13 cellular contexts compared by ENCODE assay signal in the genomic region with DNA sequence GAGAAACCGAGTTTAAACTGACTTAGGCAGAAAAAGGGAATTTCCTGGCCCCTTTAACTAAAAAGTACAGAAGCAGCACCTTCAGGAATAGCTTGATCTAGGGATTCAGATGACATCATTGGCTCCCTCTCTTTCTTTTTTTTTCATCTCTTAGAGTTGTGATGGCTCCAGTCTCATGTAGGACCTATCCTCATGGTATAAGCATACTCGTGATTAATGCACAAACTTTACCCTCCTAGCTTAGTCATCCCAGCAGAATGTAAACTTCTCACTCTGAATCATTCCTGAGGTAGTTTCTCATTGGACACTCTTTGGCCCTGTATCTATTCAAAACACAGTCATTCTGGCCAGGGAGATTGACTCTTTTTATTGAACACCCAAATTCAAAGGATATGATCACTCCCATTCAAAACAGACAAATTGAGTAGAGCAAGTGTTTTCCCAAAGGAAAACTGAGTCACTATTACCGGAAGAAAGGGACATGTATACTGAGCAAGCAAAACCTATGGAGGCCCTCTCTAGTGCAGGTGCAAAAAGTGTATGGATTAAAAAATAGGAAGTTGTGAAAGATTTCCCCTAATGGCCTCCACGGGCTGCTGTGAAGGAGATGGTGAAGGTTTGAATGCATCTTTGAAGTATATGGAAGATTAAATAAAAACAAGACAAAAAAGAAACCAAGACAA. TPM values are rescaled to one million over a fixed set of nuclear protein-coding genes. Genes with fewer than 3 reads are reported as not detected.
DNase-seq lines count a peak whose midpoint lies in the region; ATAC-seq and TF ChIP-seq lines count a peak whose summit lies in the region.
"Had no signal": no experiment of that assay in that cellular context is flagged by ENCODE, and none has a peak within 500 bp of the region (broad histone marks: within the 10 kb centered on the region; RNA-seq: fewer than 3 reads in every experiment).

No MANE protein-coding gene starts in this region.

- peaks cover 14% of the 10 kb centered on the region for H3K4me1 Mint-ChIP-seq in activated T-cell treated with anti-CD3 and anti-CD28 coated beads, Interleukin-2, amount 50 U/mL, for 72 hours (ENCODE audit: low read depth)
- H3K4me1 Mint-ChIP-seq in activated T-helper 2 cell treated with anti-CD3 and anti-CD28 coated beads, Interferon-gamma antibody, Interleukin-2, Interleukin-4, amounts not matched to agents 10 μg/mL and 5 μg/mL and 100 μg/mL, durations not matched to agents 14 hours and 24 hours and 36 hours (ENCODE audit: low read depth) = peaks cover 2% of the 10 kb centered on the region
- H3K4me1 Mint-ChIP-seq: activated CD4-positive, alpha-beta T cell treated with anti-CD3 and anti-CD28 coated beads, Interleukin-2, amount 10 ng/mL, durations not matched to agents 24 days and 14 days; stimulated activated naive B cell treated with anti-CD40 and anti-IgM and Interleukin-4, amounts not matched to agents 10 μg/mL and 1 μg/mL and 100 μg/mL, for 72 hours had no signal

- H3K4me1 ChIP-seq in Panc1 (ENCODE audit: control insufficient read depth, insufficient read depth, low read length) = 0 out of 2 replicates have a peak, but pooled peaks cover 3% of the 10 kb centered on the region

- no peaks in the 10 kb centered on the region for H3K27me3 ChIP-seq in Panc1 (ENCODE audit: control insufficient read depth, insufficient read depth, low read length)

- CTCF ChIA-PET in Panc1 (lab: Charles Lee) = no interaction called here

- no TSS peak for BruUV-seq in Panc1 (replicated peaks; lab: Mats Ljungman, UMichigan)

- ATAC-seq in activated T-cell treated with anti-CD3 and anti-CD28 coated beads, Interleukin-2, amount 50 U/mL, for 72 hours (replicated peaks in 1 of 2) = peak; percentile 98 to 99
- peak; percentile 96 for ATAC-seq in Panc1
- peak; percentile 87 for ATAC-seq in stimulated activated naive CD8-positive, alpha-beta T cell treated with anti-CD3 and anti-CD28 coated beads, Interleukin-15, Interleukin-2, amounts not matched to agents 100 U/mL and 50 U/mL, for 24 hours
- ATAC-seq: Right ventricle myocardium inferior had no signal

- 71 to 77% methylated on average over 4 of the region's 4 CpGs for WGBS in lower leg skin, 2 donors

- H3K4me3 Mint-ChIP-seq in activated T-cell treated with anti-CD3 and anti-CD28 coated beads, Interleukin-2, amount 50 U/mL, for 72 hours = peak overlapping the region in 1 of 2 donors; percentile 9
- H3K4me3 Mint-ChIP-seq in activated T-helper 2 cell treated with anti-CD3 and anti-CD28 coated beads, Interferon-gamma antibody, Interleukin-2, Interleukin-4, amounts not matched to agents 10 μg/mL and 5 μg/mL and 100 μg/mL, durations not matched to agents 14 hours and 24 hours and 36 hours (ENCODE audit: low read depth) = no peak overlapping the region
- H3K4me3 Mint-ChIP-seq: activated CD4-positive, alpha-beta T cell treated with anti-CD3 and anti-CD28 coated beads, Interleukin-2, amount 10 ng/mL, durations not matched to agents 24 days and 14 days; stimulated activated naive B cell treated with anti-CD40 and anti-IgM and Interleukin-4, amounts not matched to agents 10 μg/mL and 1 μg/mL and 100 μg/mL, for 72 hours had no signal

- no peak for DNase-seq in activated T-cell treated with anti-CD3 and anti-CD28 coated beads, Interleukin-2, amount 50 U/mL, for 72 hours
- no peak for DNase-seq in activated T-cell treated with anti-CD3 and anti-CD28 coated beads, Interleukin-2, amount 50 U/mL, for 1 hour
- DNase-seq in Panc1 (ENCODE audit: low read depth, low spot score) (peak; percentile 32), epithelial cell of prostate (ENCODE audit: low read depth, low spot score) (peak; percentile 87), NCI-H2107 treated with DMSO at 0.1 percent for 48 hours (lab: John Stamatoyannopoulos, UW; ENCODE audit: unreplicated experiment) (no peak), lower leg skin (ENCODE audit: low spot score in 2 of 2) (no peak)
- no peak for DNase-seq in stimulated activated naive CD8-positive, alpha-beta T cell treated with anti-CD3 and anti-CD28 coated beads, Interleukin-15, Interleukin-2, amounts not matched to agents 100 U/mL and 50 U/mL, for 24 hours
- no peak for DNase-seq in activated T-helper 2 cell treated with anti-CD3 and anti-CD28 coated beads, Interferon-gamma antibody, Interleukin-2, Interleukin-4, amounts not matched to agents 10 μg/mL and 5 μg/mL and 100 μg/mL, durations not matched to agents 14 hours and 24 hours and 36 hours (ENCODE audit: low spot score)
- DNase-seq: activated CD4-positive, alpha-beta T cell treated with anti-CD3 and anti-CD28 coated beads, Interleukin-2, amount 10 ng/mL, durations not matched to agents 24 days and 14 days; head of caudate nucleus; NCI-H187 treated with DMSO at 0.1 percent for 48 hours; stimulated activated naive B cell treated with anti-CD40 and anti-IgM and Interleukin-4, amounts not matched to agents 10 μg/mL and 1 μg/mL and 100 μg/mL, for 72 hours had no signal

- POLR2A ChIA-PET in Panc1 (lab: Charles Lee) = no interaction called here

- no peak for TF ChIP-seq CTCF in Panc1 (IDR thresholded peaks at IDR 0.05)
- TF ChIP-seq CTCF in lower leg skin (IDR thresholded peaks at IDR 0.05) = no peak

- peaks cover 3% of the 10 kb centered on the region in 2 donors for H3K9me3 Mint-ChIP-seq in activated T-cell treated with anti-CD3 and anti-CD28 coated beads, Interleukin-2, amount 50 U/mL, for 72 hours
- H3K9me3 Mint-ChIP-seq in activated T-helper 2 cell treated with anti-CD3 and anti-CD28 coated beads, Interferon-gamma antibody, Interleukin-2, Interleukin-4, amounts not matched to agents 10 μg/mL and 5 μg/mL and 100 μg/mL, durations not matched to agents 14 hours and 24 hours and 36 hours = peaks cover 4% of the 10 kb centered on the region
- H3K9me3 Mint-ChIP-seq: activated CD4-positive, alpha-beta T cell treated with anti-CD3 and anti-CD28 coated beads, Interleukin-2, amount 10 ng/mL, durations not matched to agents 24 days and 14 days had no signal

- H3K36me3 ChIP-seq in Panc1 (ENCODE audit: control insufficient read depth, insufficient read depth, low read length) = no peaks in the 10 kb centered on the region

- H3K4me3 ChIP-seq in Panc1 (ENCODE audit: low read depth in 2 of 2, low read length in 2 of 2) (no peak overlapping the region), lower leg skin (ENCODE audit: low read depth, poor library complexity, severe bottlenecking) (no peak overlapping the region)

- H3K27ac ChIP-seq in Panc1 (ENCODE audit: low read length) (no peak overlapping the region), epithelial cell of prostate (peak overlapping the region; percentile 36)

- in situ Hi-C loops in Panc1 (cut with HindIII; ENCODE audit: low pct_unique_long_range_greater_than_20kb, low sequenced_read_pairs) = no loop called here

- no peak for TF ChIP-seq POLR2A in lower leg skin (IDR thresholded peaks at IDR 0.05)

- peaks cover 16% of the 10 kb centered on the region for H3K27me3 Mint-ChIP-seq in activated T-cell treated with anti-CD3 and anti-CD28 coated beads, Interleukin-2, amount 50 U/mL, for 72 hours (ENCODE audit: low read depth)
- H3K27me3 Mint-ChIP-seq in activated T-helper 2 cell treated with anti-CD3 and anti-CD28 coated beads, Interferon-gamma antibody, Interleukin-2, Interleukin-4, amounts not matched to agents 10 μg/mL and 5 μg/mL and 100 μg/mL, durations not matched to agents 14 hours and 24 hours and 36 hours (ENCODE audit: low read depth) = no peaks in the 10 kb centered on the region

- no peaks in the 10 kb centered on the region; the same call in 1 of the 2 replicates for H3K9me3 ChIP-seq in Panc1 (ENCODE audit: control insufficient read depth, insufficient read depth, low read depth, low read length)

- no peak overlapping the region for H3K27ac Mint-ChIP-seq in activated T-cell treated with anti-CD3 and anti-CD28 coated beads, Interleukin-2, amount 50 U/mL, for 72 hours
- no peak overlapping the region for H3K27ac Mint-ChIP-seq in activated T-helper 2 cell treated with anti-CD3 and anti-CD28 coated beads, Interferon-gamma antibody, Interleukin-2, Interleukin-4, amounts not matched to agents 10 μg/mL and 5 μg/mL and 100 μg/mL, durations not matched to agents 14 hours and 24 hours and 36 hours
- H3K27ac Mint-ChIP-seq: activated CD4-positive, alpha-beta T cell treated with anti-CD3 and anti-CD28 coated beads, Interleukin-2, amount 10 ng/mL, durations not matched to agents 24 days and 14 days; stimulated activated naive B cell treated with anti-CD40 and anti-IgM and Interleukin-4, amounts not matched to agents 10 μg/mL and 1 μg/mL and 100 μg/mL, for 72 hours had no signal

- intact Hi-C loops in Panc1 (cut with micrococcal nuclease; ENCODE audit: unreplicated experiment) = no loop called here
- intact Hi-C loops in lower leg skin (cut with DNase I; ENCODE audit: low total_unique reads) = no loop called here
- intact Hi-C loops in activated T-helper 2 cell treated with anti-CD3 and anti-CD28 coated beads, Interferon-gamma antibody, Interleukin-2, Interleukin-4, amounts not matched to agents 10 μg/mL and 5 μg/mL and 100 μg/mL, durations not matched to agents 14 hours and 24 hours and 36 hours (cut with micrococcal nuclease) = no loop called here

- peaks cover 0 to 3% of the 10 kb centered on the region in 2 donors for H3K36me3 Mint-ChIP-seq in activated T-cell treated with anti-CD3 and anti-CD28 coated beads, Interleukin-2, amount 50 U/mL, for 72 hours (ENCODE audit: insufficient read depth in 2 of 2)
- H3K36me3 Mint-ChIP-seq in activated T-helper 2 cell treated with anti-CD3 and anti-CD28 coated beads, Interferon-gamma antibody, Interleukin-2, Interleukin-4, amounts not matched to agents 10 μg/mL and 5 μg/mL and 100 μg/mL, durations not matched to agents 14 hours and 24 hours and 36 hours (ENCODE audit: low read depth) = no peaks in the 10 kb centered on the region
- H3K36me3 Mint-ChIP-seq: stimulated activated naive B cell treated with anti-CD40 and anti-IgM and Interleukin-4, amounts not matched to agents 10 μg/mL and 1 μg/mL and 100 μg/mL, for 72 hours had no signal

RNA-seq across cellular contexts. Expression of gene SMIM23, which starts 27.6 kb away (rescaled TPM):
- not detected for total RNA-seq in activated T-cell treated with anti-CD3 and anti-CD28 coated beads, Interleukin-2, amount 50 U/mL, for 72 hours
- total RNA-seq in Panc1 (2021; ENCODE audit: unreplicated experiment) (not detected), lower leg skin (not detected)
- polyA plus RNA-seq in Panc1 (2012; ENCODE audit: insufficient read length) = not detected
- total RNA-seq in activated T-helper 2 cell treated with anti-CD3 and anti-CD28 coated beads, Interferon-gamma antibody, Interleukin-2, Interleukin-4, amounts not matched to agents 10 μg/mL and 5 μg/mL and 100 μg/mL, durations not matched to agents 14 hours and 24 hours and 36 hours = not detected in 2 replicates
- total RNA-seq: activated CD4-positive, alpha-beta T cell treated with anti-CD3 and anti-CD28 coated beads, Interleukin-2, amount 10 ng/mL, durations not matched to agents 24 days and 14 days; Right ventricle myocardium inferior had no signal

Comparison
In these comparisons a context has a peak if more than half of its experiments do, and no peak if none do; other contexts are left out.
1. DNase-seq: peak in Panc1 (single experiment) and epithelial cell of prostate (single experiment); none in activated T-cell treated with anti-CD3 and anti-CD28 coated beads, Interleukin-2, amount 50 U/mL, for 72 hours (0 of 2), activated T-cell treated with anti-CD3 and anti-CD28 coated beads, Interleukin-2, amount 50 U/mL, for 1 hour (single experiment), stimulated activated naive CD8-positive, alpha-beta T cell treated with anti-CD3 and anti-CD28 coated beads, Interleukin-15, Interleukin-2, amounts not matched to agents 100 U/mL and 50 U/mL, for 24 hours (single experiment), NCI-H2107 treated with DMSO at 0.1 percent for 48 hours (single experiment), lower leg skin (0 of 2) and activated T-helper 2 cell treated with anti-CD3 and anti-CD28 coated beads, Interferon-gamma antibody, Interleukin-2, Interleukin-4, amounts not matched to agents 10 μg/mL and 5 μg/mL and 100 μg/mL, durations not matched to agents 14 hours and 24 hours and 36 hours (single experiment).
2. Peak in every context shown above with its lines, with median percentiles within 50 percentile points of each other: ATAC-seq.